Comparison of ENCODE assay signal across 8 cellular contexts in genomic region chr6:151675746-151676459, GRCh38.
A peak's percentile ranks its signal among the peaks of the same experiment; 100 is the strongest.
DNase-seq lines count a peak whose midpoint lies in the region; ATAC-seq and TF ChIP-seq lines count a peak whose summit lies in the region.

No MANE protein-coding gene starts in this region.

- POLR2A ChIA-PET in CD4-positive, alpha-beta T cell (lab: Charles Lee): interaction anchor here (0.6 to 1.4 kb wide), 3 partner anchors 15 to 34 kb away, joined by 3 read pairs; no protein-coding TSS in a partner anchor

- peak; percentile 88 for ATAC-seq in CD4-positive, alpha-beta T cell (ENCODE audit: poor library complexity)
- ATAC-seq in GM19025 (IDR thresholded peaks at IDR 0.05; ENCODE audit: low read depth, unreplicated experiment) (peak; percentile 67), HG03097 (IDR thresholded peaks at IDR 0.05; ENCODE audit: low FRiP score, unreplicated experiment) (peak; percentile 84), sciatic nerve (peak; percentile 35)

- H3K4me3 ChIP-seq in fibroblast of villous mesenchyme (ENCODE audit: low read depth, low read length): no peak overlapping the region

- no peak overlapping the region for H3K27ac ChIP-seq in CD4-positive, alpha-beta T cell (ENCODE audit: low read depth, low read length)

- intact Hi-C loops in CD4-positive, alpha-beta T cell (cut with DNase I, micrococcal nuclease): loop anchor here (1.0 to 5.0 kb wide), 3 partner anchors 448 to 676 kb away; no protein-coding TSS in a partner anchor
- intact Hi-C loops in sciatic nerve (cut with DNase I): no loop called here

- peak; percentile 87 for TF ChIP-seq CTCF in CD4-positive, alpha-beta T cell (IDR thresholded peaks at IDR 0.05)
- TF ChIP-seq CTCF in fibroblast of villous mesenchyme (IDR thresholded peaks at IDR 0.05; ENCODE audit: insufficient read depth, low read depth, low read length): peak; percentile 86

- H3K27me3 ChIP-seq in CD4-positive, alpha-beta T cell (ENCODE audit: control insufficient read depth, insufficient read depth, low read length): no peaks in the 10 kb centered on the region

- H3K27me3 Mint-ChIP-seq in CD4-positive, alpha-beta T cell: no peaks in the 10 kb centered on the region
- peaks cover 10% of the 10 kb centered on the region for H3K27me3 Mint-ChIP-seq in activated T-cell treated with anti-CD3 and anti-CD28 coated beads, Interleukin-2, amount 50 U/mL, for 24 hours

- H3K9me3 Mint-ChIP-seq in CD4-positive, alpha-beta T cell: no peaks in the 10 kb centered on the region
- no peaks in the 10 kb centered on the region for H3K9me3 Mint-ChIP-seq in activated T-cell treated with anti-CD3 and anti-CD28 coated beads, Interleukin-2, amount 50 U/mL, for 24 hours

- H3K9me3 ChIP-seq in CD4-positive, alpha-beta T cell (ENCODE audit: control insufficient read depth, low read length): no peaks in the 10 kb centered on the region

- no peak overlapping the region for H3K27ac Mint-ChIP-seq in CD4-positive, alpha-beta T cell
- no peak overlapping the region for H3K27ac Mint-ChIP-seq in activated T-cell treated with anti-CD3 and anti-CD28 coated beads, Interleukin-2, amount 50 U/mL, for 24 hours

- no peaks in the 10 kb centered on the region for H3K36me3 Mint-ChIP-seq in CD4-positive, alpha-beta T cell (ENCODE audit: low read depth)
- no peaks in the 10 kb centered on the region for H3K36me3 Mint-ChIP-seq in activated T-cell treated with anti-CD3 and anti-CD28 coated beads, Interleukin-2, amount 50 U/mL, for 24 hours (ENCODE audit: low read depth)

- H3K4me1 Mint-ChIP-seq in CD4-positive, alpha-beta T cell (ENCODE audit: low read depth): no peaks in the 10 kb centered on the region
- peaks cover 17% of the 10 kb centered on the region for H3K4me1 Mint-ChIP-seq in activated T-cell treated with anti-CD3 and anti-CD28 coated beads, Interleukin-2, amount 50 U/mL, for 24 hours (ENCODE audit: low read depth)

- H3K4me3 Mint-ChIP-seq in CD4-positive, alpha-beta T cell: no peak overlapping the region
- H3K4me3 Mint-ChIP-seq in activated T-cell treated with anti-CD3 and anti-CD28 coated beads, Interleukin-2, amount 50 U/mL, for 24 hours: no peak overlapping the region

- CTCF ChIA-PET in CD4-positive, alpha-beta T cell (lab: Charles Lee): interaction anchor here (1.7 to 1.9 kb wide), 2 partner anchors 11 to 449 kb away, joined by 4 to 6 read pairs; no protein-coding TSS in a partner anchor

- peak; percentile 16 to 59 (median 30) for DNase-seq in CD4-positive, alpha-beta T cell
- peak; percentile 54 for DNase-seq in NCI-H82 treated with DMSO at 0.1 percent for 48 hours (lab: John Stamatoyannopoulos, UW; ENCODE audit: unreplicated experiment)
- DNase-seq in activated T-cell treated with anti-CD3 and anti-CD28 coated beads, Interleukin-2, amount 50 U/mL, for 24 hours: peak; percentile 58
- DNase-seq in fibroblast of villous mesenchyme (ENCODE audit: low read depth): no peak
- no peak for DNase-seq in sciatic nerve (ENCODE audit: low spot score)
- no peak for DNase-seq in NCI-H2227 treated with DMSO at 0.1 percent for 48 hours (lab: John Stamatoyannopoulos, UW)

Comparison
In these comparisons a context has a peak if more than half of its experiments do, and no peak if none do; other contexts are left out.
1. ATAC-seq: peak in every context shown above with its lines; median percentile 88 in CD4-positive, alpha-beta T cell; 84 in HG03097; 67 in GM19025; 35 in sciatic nerve.
2. DNase-seq: peak in CD4-positive, alpha-beta T cell (10 of 10), NCI-H82 treated with DMSO at 0.1 percent for 48 hours (single experiment) and activated T-cell treated with anti-CD3 and anti-CD28 coated beads, Interleukin-2, amount 50 U/mL, for 24 hours (single experiment); none in fibroblast of villous mesenchyme (single experiment), sciatic nerve (single experiment) and NCI-H2227 treated with DMSO at 0.1 percent for 48 hours (single experiment).